ENCODE assay signal across 11 cellular contexts in genomic region chr9:137221477-137222111, GRCh38. TPM values are rescaled to one million over a fixed set of nuclear protein-coding genes. Genes with fewer than 3 reads are reported as not detected.
DNase-seq lines count a peak whose midpoint lies in the region; ATAC-seq, FAIRE-seq and TF ChIP-seq lines count a peak whose summit lies in the region.
"Had no signal": no experiment of that assay in that cellular context is flagged by ENCODE, and none has a peak within 500 bp of the region (broad histone marks: within the 10 kb centered on the region; RNA-seq: fewer than 3 reads in every experiment).

No MANE protein-coding gene starts in this region.

- no peaks in the 10 kb centered on the region for H3K27me3 ChIP-seq in Caco-2 (replicated peaks; ENCODE audit: control insufficient read depth, insufficient read depth, low read length)
- H3K27me3 ChIP-seq in effector memory CD4-positive, alpha-beta T cell (replicated peaks; ENCODE audit: control insufficient read depth, insufficient read depth, low read length, poor library complexity, severe bottlenecking): no peaks in the 10 kb centered on the region
- no peaks in the 10 kb centered on the region for H3K27me3 ChIP-seq in pancreas

- no peak overlapping the region for H3K27ac ChIP-seq in effector memory CD4-positive, alpha-beta T cell (ENCODE audit: insufficient read depth, low read length, poor library complexity, severe bottlenecking)
- H3K27ac ChIP-seq in pancreas: peak overlapping the region in 2 of 4 donors; percentile 8 to 19

- no peaks in the 10 kb centered on the region for H3K9me3 Mint-ChIP-seq in Caco-2 (ENCODE audit: unreplicated experiment)
- H3K9me3 Mint-ChIP-seq: activated CD4-positive, alpha-beta memory T cell treated with anti-CD3 and anti-CD28 coated beads, Interleukin-2, amount 10 ng/mL, durations not matched to agents 7 days and 5 days had no signal

- BruUV-seq in Caco-2 (replicated peaks; lab: Mats Ljungman, UMichigan): no TSS peak

- no peak for FAIRE-seq in pancreas (lab: Jason Lieb, UNC)
- FAIRE-seq: GM18507 had no signal

- peak in 1 of 2 experiments; percentile 65 for DNase-seq in Caco-2
- peak; percentile 79 for DNase-seq in HuH-7.5 (ENCODE audit: low spot score)
- no peak for DNase-seq in effector memory CD4-positive, alpha-beta T cell
- peak in 4 of 6 donors; percentile 43 to 71 (median 48) for DNase-seq in pancreas
- DNase-seq in AG08395 (ENCODE audit: low spot score): no peak
- DNase-seq: activated CD4-positive, alpha-beta memory T cell treated with anti-CD3 and anti-CD28 coated beads, Interleukin-2, amount 10 ng/mL, durations not matched to agents 7 days and 5 days; NCI-H526 treated with DMSO at 0.1 percent for 48 hours had no signal

- H3K27ac Mint-ChIP-seq in Caco-2 (ENCODE audit: unreplicated experiment): no peak overlapping the region
- H3K27ac Mint-ChIP-seq: activated CD4-positive, alpha-beta memory T cell treated with anti-CD3 and anti-CD28 coated beads, Interleukin-2, amount 10 ng/mL, durations not matched to agents 7 days and 5 days had no signal

- CTCF ChIA-PET in Caco-2 (lab: Charles Lee): interaction anchor here (1.3 to 2.5 kb wide), 3 partner anchors 15 to 47 kb away, joined by 3 to 27 read pairs (median 3); no protein-coding TSS in a partner anchor

- H3K4me1 ChIP-seq in Caco-2 (peaks cover 29% of the 10 kb centered on the region), pancreas (peaks cover 6 to 12% (median 7%) of the 10 kb centered on the region in 3 donors)
- H3K4me1 ChIP-seq in effector memory CD4-positive, alpha-beta T cell (ENCODE audit: control insufficient read depth, insufficient read depth, low read length, poor library complexity, severe bottlenecking): peaks cover 20% of the 10 kb centered on the region

- ATAC-seq in pancreas (no peak), GM21526 (IDR thresholded peaks at IDR 0.05; ENCODE audit: low FRiP score, unreplicated experiment) (no peak), GM19467 (IDR thresholded peaks at IDR 0.05; ENCODE audit: unreplicated experiment) (no peak), HG03039 (IDR thresholded peaks at IDR 0.05; ENCODE audit: unreplicated experiment) (no peak)

- 5 to 9% methylated on average over 31 to 61 of the region's 61 CpGs for WGBS in pancreas, 2 donors

- H3K36me3 Mint-ChIP-seq in Caco-2 (ENCODE audit: insufficient read depth, unreplicated experiment): peaks cover 29% of the 10 kb centered on the region

- H3K9me3 ChIP-seq in Caco-2 (no peaks in the 10 kb centered on the region), pancreas (no peaks in the 10 kb centered on the region)
- no peaks in the 10 kb centered on the region for H3K9me3 ChIP-seq in effector memory CD4-positive, alpha-beta T cell (ENCODE audit: control insufficient read depth, low read length)

- no peak for TF ChIP-seq CTCF in Caco-2 (IDR thresholded peaks at IDR 0.05; ENCODE audit: insufficient read depth in 1 of 2, low read depth in 1 of 2, low read length in 1 of 2, severe bottlenecking in 1 of 2, unreplicated experiment in 1 of 2)
- TF ChIP-seq CTCF in pancreas (IDR thresholded peaks at IDR 0.05): no peak

- H3K4me1 Mint-ChIP-seq in Caco-2 (ENCODE audit: low read depth, unreplicated experiment): peaks cover 11% of the 10 kb centered on the region

- intact Hi-C loops in Caco-2 (cut with micrococcal nuclease; ENCODE audit: unreplicated experiment) (loop anchor here (2.0 kb wide), 1 partner anchor 19 kb away; the partner anchor contains the start of gene TUBB4B), pancreas (cut with DNase I) (no loop called here)

- H3K36me3 ChIP-seq in Caco-2 (ENCODE audit: control insufficient read depth, insufficient read depth, low read length): no peaks in the 10 kb centered on the region
- no peaks in the 10 kb centered on the region for H3K36me3 ChIP-seq in effector memory CD4-positive, alpha-beta T cell (ENCODE audit: control insufficient read depth, insufficient read depth, low read length)
- no peaks in the 10 kb centered on the region for H3K36me3 ChIP-seq in pancreas

- POLR2A ChIA-PET in Caco-2 (lab: Charles Lee): interaction anchor here (2.5 to 3.3 kb wide), 3 partner anchors 19 to 33 kb away, joined by 10 to 27 read pairs (median 14); partner anchors contain the start of genes ANAPC2, SSNA1, TPRN and TUBB4B

- H3K4me3 Mint-ChIP-seq in Caco-2 (ENCODE audit: unreplicated experiment): peak overlapping the region; percentile 85

- H3K4me3 ChIP-seq in Caco-2 (ENCODE audit: low read depth, low read length) (peak overlapping the region; percentile 69), pancreas (peak overlapping the region in 3 of 4 donors; percentile 18 to 48 (median 48))
- peak overlapping the region; percentile 39 for H3K4me3 ChIP-seq in effector memory CD4-positive, alpha-beta T cell (ENCODE audit: insufficient read depth, low read depth, low read length, poor library complexity, severe bottlenecking)

- no peaks in the 10 kb centered on the region for H3K27me3 Mint-ChIP-seq in Caco-2 (ENCODE audit: insufficient read depth, unreplicated experiment)
- H3K27me3 Mint-ChIP-seq: activated CD4-positive, alpha-beta memory T cell treated with anti-CD3 and anti-CD28 coated beads, Interleukin-2, amount 10 ng/mL, durations not matched to agents 7 days and 5 days had no signal

RNA-seq across cellular contexts. Expression of gene RNF208, which starts 0.4 kb away (rescaled TPM):
- total RNA-seq in Caco-2 (2022) (6.3 and 6.5 TPM in 2 replicates), pancreas (1 to 10 TPM; 3.3 to 6.5 (median 3.4) TPM)
- 10 to 100 TPM; 11.4 to 20.7 TPM for polyA plus RNA-seq in pancreas

RNA-seq across cellular contexts. Expression of gene CYSRT1, which starts 3.4 kb away (rescaled TPM):
- 1.7 and 1.8 TPM in 2 replicates for total RNA-seq in Caco-2 (2022)
- under 1 TPM in 2 of 6 donors, not detected in 4; 0.22 to 0.32 TPM for total RNA-seq in pancreas
- 1 to 10 TPM in 1 of 2 donors, under 1 TPM in 1; 0.87 to 1.3 TPM for polyA plus RNA-seq in pancreas

RNA-seq across cellular contexts. Expression of gene RNF224, which starts 5.7 kb away (rescaled TPM):
- total RNA-seq in Caco-2 (2022): 0.27 TPM in 1 of 2 replicates, not detected in the other
- under 1 TPM in 1 of 6 donors, not detected in 5; 0.09 TPM for total RNA-seq in pancreas
- under 1 TPM; 0.61 TPM for polyA plus RNA-seq in pancreas

RNA-seq across cellular contexts. Expression of gene SLC34A3, which starts 9.1 kb away (rescaled TPM):
- total RNA-seq in Caco-2 (2022) (0.19 TPM in 1 of 2 replicates, not detected in the other), pancreas (under 1 TPM in 2 of 6 donors, not detected in 4; 0.12 to 0.19 TPM)
- polyA plus RNA-seq in pancreas: under 1 TPM; 0.21 to 0.42 TPM
- total RNA-seq: activated CD4-positive, alpha-beta memory T cell treated with anti-CD3 and anti-CD28 coated beads, Interleukin-2, amount 10 ng/mL, durations not matched to agents 7 days and 5 days had no signal

RNA-seq across cellular contexts. Expression of gene NDOR1, which starts 16.1 kb away (rescaled TPM):
- 29.0 and 31.8 TPM in 2 replicates for total RNA-seq in Caco-2 (2022)
- total RNA-seq in pancreas: 10 to 100 TPM in 1 of 6 donors, 1 to 10 TPM in 5; 4.6 to 12.9 (median 6.5) TPM
- 10 to 100 TPM in 1 of 2 donors, 1 to 10 TPM in 1; 9.7 to 25.4 TPM for polyA plus RNA-seq in pancreas

Comparison
In these comparisons a context has a peak if more than half of its experiments do, and no peak if none do; other contexts are left out.
1. DNase-seq: peak in HuH-7.5 (single experiment) and pancreas (4 of 6); none in effector memory CD4-positive, alpha-beta T cell (0 of 3) and AG08395 (single experiment).
2. Peak in every context shown above with its lines, with median percentiles within 50 percentile points of each other: H3K4me3 ChIP-seq.